In the genomic region with DNA sequence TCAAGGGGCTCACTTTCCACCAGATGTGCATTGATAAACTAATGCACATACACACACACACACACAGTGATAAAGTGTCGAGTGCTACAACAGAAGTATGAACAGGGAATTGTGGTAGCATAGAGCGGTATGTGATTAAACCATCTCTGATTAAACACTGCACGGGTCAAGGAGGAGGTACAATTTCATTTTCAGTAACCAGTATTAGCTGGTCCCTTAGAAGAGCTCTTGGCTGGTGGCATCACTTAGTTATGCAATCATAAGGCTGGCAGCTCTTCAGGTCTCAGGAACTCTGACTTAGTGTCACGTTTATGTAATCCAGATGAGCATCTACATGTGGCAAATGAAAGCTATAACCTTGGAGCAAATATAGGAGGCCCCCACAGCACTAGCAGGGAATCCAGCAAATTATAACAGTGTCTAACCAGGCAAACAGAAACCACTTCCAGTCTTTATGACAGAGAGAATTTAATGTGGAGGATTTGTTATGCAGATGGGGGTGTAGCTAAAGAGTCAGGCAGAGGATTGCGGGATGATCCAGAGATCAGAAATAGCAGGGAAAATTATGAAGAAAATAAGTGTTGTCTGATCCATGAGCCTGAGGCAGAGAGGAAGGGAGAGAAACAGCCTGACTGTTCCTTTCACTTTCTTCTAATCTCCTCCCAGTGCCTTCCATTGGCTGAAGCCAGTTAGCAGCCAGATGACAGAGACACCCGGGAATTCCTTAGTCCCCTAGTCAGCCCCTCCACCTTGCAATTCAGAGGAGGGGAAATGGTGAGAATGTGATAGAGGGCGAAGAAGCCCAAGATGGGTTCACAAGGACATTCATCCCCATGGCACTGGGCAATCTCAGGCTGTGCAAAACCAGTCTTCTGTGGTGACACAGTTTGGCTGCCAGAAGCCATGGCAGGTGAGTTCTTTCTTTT, we compare ENCODE assay signal across 12 cellular contexts.
A peak's percentile ranks its signal among the peaks of the same experiment; 100 is the strongest.
DNase-seq lines count a peak whose midpoint lies in the region.
"Had no signal": no experiment of that assay in that cellular context is flagged by ENCODE, and none has a peak within 500 bp of the region (broad histone marks: within the 10 kb centered on the region; RNA-seq: fewer than 3 reads in every experiment).

No MANE protein-coding gene starts in this region.

- DNase-seq in NCI-H510A treated with DMSO at 0.1 percent for 48 hours (lab: John Stamatoyannopoulos, UW) (peak; percentile 17), NCI-H510A (lab: John Stamatoyannopoulos, UW) (no peak), amniotic stem cell (lab: John Stamatoyannopoulos, UW) (peak; percentile 7), iPS DF 19.7 (ENCODE audit: low read depth, low spot score) (peak; percentile 35), stromal cell of bone marrow (ENCODE audit: low read depth) (peak; percentile 18), C1 segment of cervical spinal cord (lab: John Stamatoyannopoulos, UW) (no peak)
- DNase-seq in NK-92 treated with Interleukin-12 subunit alpha and Interleukin-12 subunit beta, amount 100 ng/mL, for 24 hours (lab: John Stamatoyannopoulos, UW), result no peak
- no peak for DNase-seq in activated CD8-positive, alpha-beta memory T cell treated with anti-CD3 and anti-CD28 coated beads, Interleukin-2, amount 50 U/mL, for 4 hours
- DNase-seq: activated T-cell treated with anti-CD3 and anti-CD28 coated beads, Interleukin-2, amount 50 U/mL, for 24 hours; GDM1; kidney; NCI-H446 treated with DMSO at 0.1 percent for 48 hours had no signal

Comparison
In these comparisons a context has a peak if more than half of its experiments do, and no peak if none do; other contexts are left out.
1. DNase-seq: peak in NCI-H510A treated with DMSO at 0.1 percent for 48 hours (single experiment), amniotic stem cell (single experiment), iPS DF 19.7 (single experiment) and stromal cell of bone marrow (single experiment); none in NCI-H510A (single experiment), NK-92 treated with Interleukin-12 subunit alpha and Interleukin-12 subunit beta, amount 100 ng/mL, for 24 hours (single experiment), activated CD8-positive, alpha-beta memory T cell treated with anti-CD3 and anti-CD28 coated beads, Interleukin-2, amount 50 U/mL, for 4 hours (single experiment) and C1 segment of cervical spinal cord (0 of 14).